21 cellular contexts compared by ENCODE assay signal in the genomic region with DNA sequence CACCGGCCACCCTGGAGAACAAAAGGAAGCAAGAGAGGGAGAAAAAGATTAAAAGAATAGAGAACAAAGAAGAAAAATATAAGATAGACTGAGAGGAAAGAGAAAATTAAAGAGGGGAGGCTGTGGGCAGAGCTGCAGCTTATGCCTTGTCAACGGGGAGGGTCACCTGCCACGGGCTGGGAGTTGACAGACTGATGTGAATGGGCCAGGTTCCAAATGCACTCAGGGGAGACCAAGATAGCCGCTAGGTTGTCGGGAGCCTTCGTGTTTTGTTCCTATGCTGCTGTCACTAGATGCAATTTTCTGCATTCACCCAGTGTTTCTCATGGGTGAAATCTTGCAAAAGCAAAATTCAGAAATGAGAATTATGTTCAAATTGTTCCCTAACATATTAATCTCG.
DNase-seq lines count a peak whose midpoint lies in the region; ATAC-seq and TF ChIP-seq lines count a peak whose summit lies in the region.
"Had no signal": no experiment of that assay in that cellular context is flagged by ENCODE, and none has a peak within 500 bp of the region (broad histone marks: within the 10 kb centered on the region; RNA-seq: fewer than 3 reads in every experiment).

No MANE protein-coding gene starts in this region.

- POLR2A ChIA-PET in HEK293 (lab: Yijun Ruan, JAX): no interaction called here

- peak overlapping the region in 1 of 3 experiments; percentile 12 for H3K4me3 Mint-ChIP-seq in nephron
- H3K4me3 Mint-ChIP-seq: CD14-positive monocyte, natural killer cell had no signal

- DNase-seq in NCI-H1092 treated with DMSO at 0.1 percent for 48 hours (lab: John Stamatoyannopoulos, UW) (peak; percentile 51), cardiac septum (ENCODE audit: low spot score) (peak; percentile 78), GM20000 (ENCODE audit: low spot score) (no peak), MG63 (no peak)
- DNase-seq: activated CD4-positive, alpha-beta T cell treated with anti-CD3 and anti-CD28 coated beads for 48 hours; activated CD8-positive, alpha-beta memory T cell treated with anti-CD3 and anti-CD28 coated beads for 24 hours; activated naive CD4-positive, alpha-beta T cell; activated T-cell treated with anti-CD3 and anti-CD28 coated beads, Interleukin-2, amount 50 U/mL, for 1 hour; EL; natural killer cell; NCI-H1048; PC-3; SHP77; T-helper 9 cell; upper lobe of right lung had no signal

- CTCF ChIA-PET in HEK293 (lab: Yijun Ruan, JAX): interaction anchor here (0.6 to 1.0 kb wide), 2 partner anchors 60 to 723 kb away, joined by 3 read pairs; no protein-coding TSS in a partner anchor

- TF ChIP-seq CTCF in HEK293 (tag by site-specific recombination; IDR thresholded peaks at IDR 0.05) (0 out of 2 replicates have a peak, but pooled peaks have one; percentile 9), nephron (IDR thresholded peaks at IDR 0.05; ENCODE audit: unreplicated experiment in 3 of 3) (no peak), GM20000 (IDR thresholded peaks at IDR 0.05; ENCODE audit: extremely low read depth, missing control alignments) (no peak)

- intact Hi-C loops in cardiac septum (cut with DNase I): no loop called here

- no peak for ATAC-seq in HG02623 (IDR thresholded peaks at IDR 0.05; ENCODE audit: unreplicated experiment)
- ATAC-seq: natural killer cell, PC-3, upper lobe of right lung had no signal

- peaks cover 12% of the 10 kb centered on the region for H3K36me3 Mint-ChIP-seq in nephron (ENCODE audit: low read depth)
- H3K36me3 Mint-ChIP-seq: CD14-positive monocyte, natural killer cell had no signal

- no peak overlapping the region for H3K4me3 ChIP-seq in HEK293 (ENCODE audit: low read depth, low read length)
- H3K4me3 ChIP-seq in MG63: no peak overlapping the region
- H3K4me3 ChIP-seq: skin epidermis, upper lobe of right lung had no signal

- H3K27ac Mint-ChIP-seq in nephron: peak overlapping the region; percentile 48 to 63 (median 60)
- H3K27ac Mint-ChIP-seq: CD14-positive monocyte, natural killer cell had no signal

- H3K27me3 ChIP-seq in MG63: no peaks in the 10 kb centered on the region
- H3K27me3 ChIP-seq: upper lobe of right lung had no signal

- H3K27me3 Mint-ChIP-seq in nephron (ENCODE audit: low read depth): peaks cover 6% of the 10 kb centered on the region

- no peaks in the 10 kb centered on the region for H3K9me3 ChIP-seq in HEK293 (ENCODE audit: control insufficient read depth, insufficient read depth, low read depth, low read length)
- H3K9me3 ChIP-seq in MG63: no peaks in the 10 kb centered on the region
- H3K9me3 ChIP-seq: upper lobe of right lung had no signal

- H3K27ac ChIP-seq in HEK293 (ENCODE audit: extremely low read depth, low read depth, low read length): no peak overlapping the region
- H3K27ac ChIP-seq: skin epidermis, upper lobe of right lung, VCaP had no signal

- H3K36me3 ChIP-seq in HEK293 (ENCODE audit: control insufficient read depth in 2 of 2, insufficient read depth in 1 of 2, low read length in 2 of 2) (no peaks in the 10 kb centered on the region), MG63 (no peaks in the 10 kb centered on the region)
- H3K36me3 ChIP-seq: upper lobe of right lung had no signal

- H3K4me1 ChIP-seq in HEK293 (ENCODE audit: control insufficient read depth, insufficient read depth, low read length): peaks cover 11% of the 10 kb centered on the region
- H3K4me1 ChIP-seq: upper lobe of right lung had no signal

- no peaks in the 10 kb centered on the region for H3K9me3 Mint-ChIP-seq in nephron
- H3K9me3 Mint-ChIP-seq: CD14-positive monocyte, natural killer cell had no signal

- peaks cover 24% of the 10 kb centered on the region for H3K4me1 Mint-ChIP-seq in nephron
- H3K4me1 Mint-ChIP-seq: CD14-positive monocyte had no signal

TF ChIP-seq in HEK293, 187 proteins besides CTCF, POLR2A, EP300 and RAD21 (continues in another document):
- TF ChIP-seq ZNF37A (tag by site-specific recombination; IDR thresholded peaks at IDR 0.05) (no peak), ZEB2 (tag by site-specific recombination; IDR thresholded peaks at IDR 0.05) (no peak), ZFP69B (tag by site-specific recombination; IDR thresholded peaks at IDR 0.05) (no peak), ZNF202 (tag by site-specific recombination; IDR thresholded peaks at IDR 0.05; ENCODE audit: borderline replicate concordance) (no peak), ZNF10 (tag by site-specific recombination; IDR thresholded peaks at IDR 0.05) (no peak), ZNF544 (tag by site-specific recombination; IDR thresholded peaks at IDR 0.05) (no peak), ZNF514 (tag by site-specific recombination; IDR thresholded peaks at IDR 0.05) (no peak), ZBTB17 (tag by site-specific recombination; IDR thresholded peaks at IDR 0.05) (peak; percentile 74), WT1 (tag by site-specific recombination; IDR thresholded peaks at IDR 0.05) (peak; percentile 81), ZNF366 (tag by site-specific recombination; conservative IDR thresholded peaks at IDR 0.05) (peak; percentile 44; the same call in 1 of the 2 replicates), ZSCAN30 (tag by site-specific recombination; IDR thresholded peaks at IDR 0.05) (no peak), ZNF341 (tag by site-specific recombination; IDR thresholded peaks at IDR 0.05; ENCODE audit: low read depth) (peak; percentile 77), ZNF624 (tag by site-specific recombination; IDR thresholded peaks at IDR 0.05) (no peak), HOXC10 (CRISPR knock-in tag; IDR thresholded peaks at IDR 0.05) (no peak)
- TF ChIP-seq, protein P1, sequence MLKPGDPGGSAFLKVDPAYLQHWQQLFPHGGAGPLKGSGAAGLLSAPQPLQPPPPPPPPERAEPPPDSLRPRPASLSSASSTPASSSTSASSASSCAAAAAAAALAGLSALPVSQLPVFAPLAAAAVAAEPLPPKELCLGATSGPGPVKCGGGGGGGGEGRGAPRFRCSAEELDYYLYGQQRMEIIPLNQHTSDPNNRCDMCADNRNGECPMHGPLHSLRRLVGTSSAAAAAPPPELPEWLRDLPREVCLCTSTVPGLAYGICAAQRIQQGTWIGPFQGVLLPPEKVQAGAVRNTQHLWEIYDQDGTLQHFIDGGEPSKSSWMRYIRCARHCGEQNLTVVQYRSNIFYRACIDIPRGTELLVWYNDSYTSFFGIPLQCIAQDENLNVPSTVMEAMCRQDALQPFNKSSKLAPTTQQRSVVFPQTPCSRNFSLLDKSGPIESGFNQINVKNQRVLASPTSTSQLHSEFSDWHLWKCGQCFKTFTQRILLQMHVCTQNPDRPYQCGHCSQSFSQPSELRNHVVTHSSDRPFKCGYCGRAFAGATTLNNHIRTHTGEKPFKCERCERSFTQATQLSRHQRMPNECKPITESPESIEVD (tag by site-specific recombination; IDR thresholded peaks at IDR 0.05): peak; percentile 48; the same call in 1 of the 2 replicates
- TF ChIP-seq, protein P2, sequence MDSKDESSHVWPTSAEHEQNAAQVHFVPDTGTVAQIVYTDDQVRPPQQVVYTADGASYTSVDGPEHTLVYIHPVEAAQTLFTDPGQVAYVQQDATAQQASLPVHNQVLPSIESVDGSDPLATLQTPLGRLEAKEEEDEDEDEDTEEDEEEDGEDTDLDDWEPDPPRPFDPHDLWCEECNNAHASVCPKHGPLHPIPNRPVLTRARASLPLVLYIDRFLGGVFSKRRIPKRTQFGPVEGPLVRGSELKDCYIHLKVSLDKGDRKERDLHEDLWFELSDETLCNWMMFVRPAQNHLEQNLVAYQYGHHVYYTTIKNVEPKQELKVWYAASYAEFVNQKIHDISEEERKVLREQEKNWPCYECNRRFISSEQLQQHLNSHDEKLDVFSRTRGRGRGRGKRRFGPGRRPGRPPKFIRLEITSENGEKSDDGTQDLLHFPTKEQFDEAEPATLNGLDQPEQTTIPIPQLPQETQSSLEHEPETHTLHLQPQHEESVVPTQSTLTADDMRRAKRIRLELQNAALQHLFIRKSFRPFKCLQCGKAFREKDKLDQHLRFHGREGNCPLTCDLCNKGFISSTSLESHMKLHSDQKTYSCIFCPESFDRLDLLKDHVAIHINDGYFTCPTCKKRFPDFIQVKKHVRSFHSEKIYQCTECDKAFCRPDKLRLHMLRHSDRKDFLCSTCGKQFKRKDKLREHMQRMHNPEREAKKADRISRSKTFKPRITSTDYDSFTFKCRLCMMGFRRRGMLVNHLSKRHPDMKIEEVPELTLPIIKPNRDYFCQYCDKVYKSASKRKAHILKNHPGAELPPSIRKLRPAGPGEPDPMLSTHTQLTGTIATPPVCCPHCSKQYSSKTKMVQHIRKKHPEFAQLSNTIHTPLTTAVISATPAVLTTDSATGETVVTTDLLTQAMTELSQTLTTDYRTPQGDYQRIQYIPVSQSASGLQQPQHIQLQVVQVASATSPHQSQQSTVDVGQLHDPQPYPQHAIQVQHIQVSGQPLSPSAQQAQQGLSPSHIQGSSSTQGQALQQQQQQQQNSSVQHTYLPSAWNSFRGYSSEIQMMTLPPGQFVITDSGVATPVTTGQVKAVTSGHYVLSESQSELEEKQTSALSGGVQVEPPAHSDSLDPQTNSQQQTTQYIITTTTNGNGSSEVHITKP (tag by site-specific recombination; IDR thresholded peaks at IDR 0.05): peak; percentile 64
- TF ChIP-seq, protein P3, sequence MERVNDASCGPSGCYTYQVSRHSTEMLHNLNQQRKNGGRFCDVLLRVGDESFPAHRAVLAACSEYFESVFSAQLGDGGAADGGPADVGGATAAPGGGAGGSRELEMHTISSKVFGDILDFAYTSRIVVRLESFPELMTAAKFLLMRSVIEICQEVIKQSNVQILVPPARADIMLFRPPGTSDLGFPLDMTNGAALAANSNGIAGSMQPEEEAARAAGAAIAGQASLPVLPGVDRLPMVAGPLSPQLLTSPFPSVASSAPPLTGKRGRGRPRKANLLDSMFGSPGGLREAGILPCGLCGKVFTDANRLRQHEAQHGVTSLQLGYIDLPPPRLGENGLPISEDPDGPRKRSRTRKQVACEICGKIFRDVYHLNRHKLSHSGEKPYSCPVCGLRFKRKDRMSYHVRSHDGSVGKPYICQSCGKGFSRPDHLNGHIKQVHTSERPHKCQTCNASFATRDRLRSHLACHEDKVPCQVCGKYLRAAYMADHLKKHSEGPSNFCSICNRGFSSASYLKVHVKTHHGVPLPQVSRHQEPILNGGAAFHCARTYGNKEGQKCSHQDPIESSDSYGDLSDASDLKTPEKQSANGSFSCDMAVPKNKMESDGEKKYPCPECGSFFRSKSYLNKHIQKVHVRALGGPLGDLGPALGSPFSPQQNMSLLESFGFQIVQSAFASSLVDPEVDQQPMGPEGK (tag by site-specific recombination; IDR thresholded peaks at IDR 0.05): peak; percentile 31; the same call in 1 of the 2 replicates

Comparison
In these comparisons a context has a peak if more than half of its experiments do, and no peak if none do; other contexts are left out.
1. DNase-seq: peak in NCI-H1092 treated with DMSO at 0.1 percent for 48 hours (single experiment) and cardiac septum (single experiment); none in GM20000 (single experiment) and MG63 (single experiment).